10 cellular contexts compared by ENCODE assay signal in genomic region chr2:24228470-24228869, GRCh38. TPM values are rescaled to one million over a fixed set of nuclear protein-coding genes. Genes with fewer than 3 reads are reported as not detected.
A peak's percentile ranks its signal among the peaks of the same experiment; 100 is the strongest.
DNase-seq lines count a peak whose midpoint lies in the region; ATAC-seq and TF ChIP-seq lines count a peak whose summit lies in the region.
"Had no signal": no experiment of that assay in that cellular context is flagged by ENCODE, and none has a peak within 500 bp of the region (broad histone marks: within the 10 kb centered on the region; RNA-seq: fewer than 3 reads in every experiment).

No MANE protein-coding gene starts in this region.

- TF ChIP-seq POLR2A in transverse colon (IDR thresholded peaks at IDR 0.05), result no peak

- ATAC-seq in activated naive CD8-positive, alpha-beta T cell treated with anti-CD3 and anti-CD28 coated beads, Interleukin-2, amount 50 U/mL, for 24 hours, result no peak
- ATAC-seq: sciatic nerve had no signal

- no peak overlapping the region for H3K9ac ChIP-seq in mammary epithelial cell (ENCODE audit: insufficient read depth, low read length)

- H3K4me3 Mint-ChIP-seq in MCF 10A (ENCODE audit: unreplicated experiment), result no peak overlapping the region
- H3K4me3 Mint-ChIP-seq in activated naive CD8-positive, alpha-beta T cell treated with anti-CD3 and anti-CD28 coated beads, Interleukin-2, amount 50 U/mL, for 24 hours, result no peak overlapping the region

- BruUV-seq in MCF 10A (replicated peaks; lab: Mats Ljungman, UMichigan) (no TSS peak), mammary epithelial cell (replicated peaks; lab: Mats Ljungman, UMichigan) (no TSS peak)

- DNase-seq in MCF 10A (ENCODE audit: unreplicated experiment) (peak; percentile 23), mammary epithelial cell (no peak), NCI-H748 (lab: John Stamatoyannopoulos, UW; ENCODE audit: unreplicated experiment) (peak; percentile 61), epithelial cell of proximal tubule (ENCODE audit: low read depth) (no peak), transverse colon (no peak), LoVo (ENCODE audit: low spot score) (no peak)
- DNase-seq in activated naive CD4-positive, alpha-beta T cell treated with anti-CD3 and anti-CD28 coated beads, Interleukin-2, amount 50 U/mL, for 16 hours, result no peak
- DNase-seq in activated naive CD8-positive, alpha-beta T cell treated with anti-CD3 and anti-CD28 coated beads, Interleukin-2, amount 50 U/mL, for 24 hours, result no peak
- DNase-seq: DMS79 had no signal

- no peak overlapping the region for H2AFZ ChIP-seq in mammary epithelial cell (ENCODE audit: low read depth, low read length)

- no peaks in the 10 kb centered on the region for H3K79me2 ChIP-seq in mammary epithelial cell (ENCODE audit: insufficient read depth, low read length)

- no peaks in the 10 kb centered on the region for H3K9me3 Mint-ChIP-seq in MCF 10A (ENCODE audit: unreplicated experiment)
- H3K9me3 Mint-ChIP-seq in activated naive CD8-positive, alpha-beta T cell treated with anti-CD3 and anti-CD28 coated beads, Interleukin-2, amount 50 U/mL, for 24 hours, result no peaks in the 10 kb centered on the region

- WGBS in mammary epithelial cell (ENCODE audit: low coverage, missing lambda C conversion rate), result 59% methylated on average over 1 of the region's 1 CpG
- 34 to 45% methylated on average over 1 of the region's 1 CpG for WGBS in transverse colon (ENCODE audit: low coverage in 1 of 2), 2 donors

- intact Hi-C loops in MCF 10A (cut with micrococcal nuclease), result loop anchor here (1.0 to 10.0 kb wide), 2 partner anchors 154 to 596 kb away; no protein-coding TSS in a partner anchor
- intact Hi-C loops in mammary epithelial cell (cut with micrococcal nuclease), result loop anchor here (1.0 kb wide), 1 partner anchor 154 kb away; no protein-coding TSS in a partner anchor
- intact Hi-C loops in transverse colon (cut with DNase I; ENCODE audit: low total_unique reads), result no loop called here

- CTCF ChIA-PET in MCF 10A (lab: Yijun Ruan, JAX), result interaction anchor here (0.6 to 1.7 kb wide), 7 partner anchors 11 to 562 kb away, joined by 3 to 8 read pairs (median 3); no protein-coding TSS in a partner anchor
- CTCF ChIA-PET in mammary epithelial cell (lab: Charles Lee; ENCODE audit: low non-redundant PET), result no interaction called here

- TF ChIP-seq CTCF in MCF 10A (IDR thresholded peaks at IDR 0.05; ENCODE audit: unreplicated experiment), result peak; percentile 33
- peak in 1 of 2 donors; percentile 47 for TF ChIP-seq CTCF in mammary epithelial cell (conservative IDR thresholded peaks at IDR 0.05 in 1 of 2, IDR thresholded peaks at IDR 0.05 in 1 of 2; ENCODE audit: extremely low read depth in 1 of 2, insufficient read depth in 1 of 2, low read depth in 1 of 2, low read length in 2 of 2)
- TF ChIP-seq CTCF in epithelial cell of proximal tubule (conservative IDR thresholded peaks at IDR 0.05; ENCODE audit: low read depth, low read length), result peak; percentile 62
- TF ChIP-seq CTCF in transverse colon (IDR thresholded peaks at IDR 0.05), result peak in 3 of 5 experiments; percentile 9 to 20 (median 18)

- no peak overlapping the region for H3K4me3 ChIP-seq in mammary epithelial cell (replicated peaks in 1 of 3; ENCODE audit: insufficient read depth in 1 of 3, low read depth in 2 of 3, low read length in 3 of 3)
- no peak overlapping the region for H3K4me3 ChIP-seq in epithelial cell of proximal tubule (ENCODE audit: low read depth, low read length)
- H3K4me3 ChIP-seq in transverse colon, result no peak overlapping the region

- H3K36me3 ChIP-seq in mammary epithelial cell (ENCODE audit: insufficient read depth, low read length), result peaks cover 2% of the 10 kb centered on the region
- peaks cover 0 to 6% (median 0%) of the 10 kb centered on the region in 4 donors for H3K36me3 ChIP-seq in transverse colon

- no peaks in the 10 kb centered on the region for H3K27me3 Mint-ChIP-seq in MCF 10A (ENCODE audit: insufficient read depth, unreplicated experiment)
- no peaks in the 10 kb centered on the region for H3K27me3 Mint-ChIP-seq in activated naive CD8-positive, alpha-beta T cell treated with anti-CD3 and anti-CD28 coated beads, Interleukin-2, amount 50 U/mL, for 24 hours

- H3K4me1 Mint-ChIP-seq in MCF 10A (ENCODE audit: insufficient read depth, unreplicated experiment), result no peaks in the 10 kb centered on the region
- no peaks in the 10 kb centered on the region for H3K4me1 Mint-ChIP-seq in activated naive CD8-positive, alpha-beta T cell treated with anti-CD3 and anti-CD28 coated beads, Interleukin-2, amount 50 U/mL, for 24 hours

- H3K27ac ChIP-seq in mammary epithelial cell (ENCODE audit: insufficient read depth, low read depth, low read length) (no peak overlapping the region), transverse colon (no peak overlapping the region)

- H3K27me3 ChIP-seq in mammary epithelial cell (ENCODE audit: insufficient read depth, low read length), result no peaks in the 10 kb centered on the region
- no peaks in the 10 kb centered on the region for H3K27me3 ChIP-seq in transverse colon

- dilution Hi-C loops in mammary epithelial cell (cut with HindIII; ENCODE audit: low sequenced_read_pairs), result no loop called here

- no peak overlapping the region for H3K27ac Mint-ChIP-seq in MCF 10A (ENCODE audit: low read depth, unreplicated experiment)
- no peak overlapping the region for H3K27ac Mint-ChIP-seq in activated naive CD8-positive, alpha-beta T cell treated with anti-CD3 and anti-CD28 coated beads, Interleukin-2, amount 50 U/mL, for 24 hours

- H3K36me3 Mint-ChIP-seq in MCF 10A (ENCODE audit: insufficient read depth, unreplicated experiment), result peaks cover 18% of the 10 kb centered on the region
- H3K36me3 Mint-ChIP-seq in activated naive CD8-positive, alpha-beta T cell treated with anti-CD3 and anti-CD28 coated beads, Interleukin-2, amount 50 U/mL, for 24 hours (ENCODE audit: low read depth), result no peaks in the 10 kb centered on the region

- H4K20me1 ChIP-seq in mammary epithelial cell (ENCODE audit: insufficient read depth, low read length), result no peaks in the 10 kb centered on the region

- no peaks in the 10 kb centered on the region for H3K4me1 ChIP-seq in mammary epithelial cell (ENCODE audit: insufficient read depth, low read length)
- no peaks in the 10 kb centered on the region for H3K4me1 ChIP-seq in transverse colon

- H3K9me3 ChIP-seq in mammary epithelial cell (replicated peaks; ENCODE audit: insufficient read depth, low read length) (no peaks in the 10 kb centered on the region), transverse colon (no peaks in the 10 kb centered on the region)

- no peak overlapping the region for H3K4me2 ChIP-seq in mammary epithelial cell (ENCODE audit: insufficient read depth, low read depth, low read length)

- in situ Hi-C loops in mammary epithelial cell (cut with MboI; ENCODE audit: low sequenced_read_pairs in 2 of 2), result loop anchor here in 1 of 2 donors (25.0 kb wide), 1 partner anchor 159 kb away; no protein-coding TSS in a partner anchor
- in situ Hi-C loops in transverse colon (cut with MboI; ENCODE audit: low pct_ligation_motif_present in 1 of 4, low pct_unique_long_range_greater_than_20kb in 1 of 4, low sequenced_read_pairs in 3 of 4), result loop anchor here in 1 of 4 donors (25.0 kb wide), 1 partner anchor 159 kb away; no protein-coding TSS in a partner anchor

- TF ChIP-seq EP300 in transverse colon (IDR thresholded peaks at IDR 0.05; ENCODE audit: low read depth), result no peak

- POLR2A ChIA-PET in MCF 10A (lab: Yijun Ruan, JAX), result no interaction called here

RNA-seq across cellular contexts. Expression of gene FAM228A, which starts 53.6 kb away (rescaled TPM):
- total RNA-seq in MCF 10A (2022) (not detected in 2 replicates), mammary epithelial cell (not detected), epithelial cell of proximal tubule (0.43 TPM in 1 of 2 replicates, not detected in the other), transverse colon (under 1 TPM in 1 of 4 donors, not detected in 3; 0.27 TPM)
- polyA plus RNA-seq in mammary epithelial cell, result not detected
- polyA minus RNA-seq in mammary epithelial cell, result not detected

Comparison
In these comparisons a context has a peak if more than half of its experiments do, and no peak if none do; other contexts are left out.
1. DNase-seq: peak in MCF 10A (single experiment) and NCI-H748 (single experiment); none in mammary epithelial cell (single experiment), epithelial cell of proximal tubule (single experiment), transverse colon (single experiment), activated naive CD4-positive, alpha-beta T cell treated with anti-CD3 and anti-CD28 coated beads, Interleukin-2, amount 50 U/mL, for 16 hours (single experiment), activated naive CD8-positive, alpha-beta T cell treated with anti-CD3 and anti-CD28 coated beads, Interleukin-2, amount 50 U/mL, for 24 hours (single experiment) and LoVo (single experiment).